In genomic region chr1:8040586-8040985, GRCh38 we compare ENCODE assay signal across 9 cellular contexts. TPM values are rescaled to one million over a fixed set of nuclear protein-coding genes. Genes with fewer than 3 reads are reported as not detected.
A peak's percentile ranks its signal among the peaks of the same experiment; 100 is the strongest.
DNase-seq lines count a peak whose midpoint lies in the region; ATAC-seq and TF ChIP-seq lines count a peak whose summit lies in the region.
"Had no signal": no experiment of that assay in that cellular context is flagged by ENCODE, and none has a peak within 500 bp of the region (broad histone marks: within the 10 kb centered on the region; RNA-seq: fewer than 3 reads in every experiment).

No MANE protein-coding gene starts in this region.

- H3K27me3 ChIP-seq in left lung: no peaks in the 10 kb centered on the region

- TF ChIP-seq CTCF in astrocyte of the spinal cord (IDR thresholded peaks at IDR 0.05; ENCODE audit: low read depth, low read length) (no peak), left lung (IDR thresholded peaks at IDR 0.05) (no peak)

- DNase-seq in A172 (ENCODE audit: low spot score) (peak; percentile 93), HuH-7.5 (ENCODE audit: low spot score) (peak; percentile 32), astrocyte of the spinal cord (ENCODE audit: low read depth, low spot score) (peak; percentile 99), left lung (peak in 1 of 2 donors; percentile 85), DMS114 treated with DMSO at 0.1 percent for 48 hours (lab: John Stamatoyannopoulos, UW; ENCODE audit: unreplicated experiment) (no peak), activated T-cell treated with anti-CD3 and anti-CD28 coated beads for 4 hours (no peak), posterior cingulate gyrus (no peak)
- DNase-seq in activated T-cell treated with anti-CD3 and anti-CD28 coated beads, Interleukin-2, amount 50 U/mL, for 1 hour: no peak
- DNase-seq: naive B cell had no signal

- peak; percentile 92 for ATAC-seq in left lung

- peaks cover 0 to 5% of the 10 kb centered on the region in 2 donors for H3K4me1 ChIP-seq in left lung

- peak overlapping the region; percentile 20 to 25 for H3K27ac ChIP-seq in left lung

- H3K9me3 ChIP-seq in left lung: no peaks in the 10 kb centered on the region

- no peaks in the 10 kb centered on the region for H3K36me3 ChIP-seq in left lung

- intact Hi-C loops in left lung (cut with DNase I): no loop called here
- intact Hi-C loops in posterior cingulate gyrus (cut with DNase I): no loop called here

- in situ Hi-C loops in astrocyte of the spinal cord (cut with HindIII; ENCODE audit: low sequenced_read_pairs): no loop called here

- H3K4me3 ChIP-seq in astrocyte of the spinal cord (ENCODE audit: low read depth, low read length) (no peak overlapping the region), left lung (no peak overlapping the region)

RNA-seq across cellular contexts. Expression of gene ERRFI1, which starts 14.5 kb away (rescaled TPM):
- 92.1 and 100 TPM in 2 replicates for total RNA-seq in A172 (2014; rRNA removed; shearing (Covaris generic))
- 10 to 100 TPM; 60.8 to 63.0 TPM for total RNA-seq in left lung

Comparison
In these comparisons a context has a peak if more than half of its experiments do, and no peak if none do; other contexts are left out.
1. DNase-seq: peak in A172 (single experiment), HuH-7.5 (single experiment) and astrocyte of the spinal cord (single experiment); none in activated T-cell treated with anti-CD3 and anti-CD28 coated beads, Interleukin-2, amount 50 U/mL, for 1 hour (single experiment), DMS114 treated with DMSO at 0.1 percent for 48 hours (single experiment), activated T-cell treated with anti-CD3 and anti-CD28 coated beads for 4 hours (single experiment) and posterior cingulate gyrus (0 of 10).